In genomic region chr21:15795533-15795932, GRCh38 we compare ENCODE assay signal across 19 cellular contexts.
"Had no signal": no experiment of that assay in that cellular context is flagged by ENCODE, and none has a peak within 500 bp of the region (broad histone marks: within the 10 kb centered on the region; RNA-seq: fewer than 3 reads in every experiment).

No MANE protein-coding gene starts in this region.

- H3K9me3 ChIP-seq: body of pancreas, colonic mucosa, esophagus muscularis mucosa, pancreas, sigmoid colon, spleen, transverse colon, vagina had no signal

- H3K27me3 ChIP-seq: body of pancreas, colonic mucosa, esophagus muscularis mucosa, pancreas, sigmoid colon, spleen, transverse colon, vagina had no signal

- H3K4me3 Mint-ChIP-seq: T-helper 1 cell treated with Interleukin-12 subunit alpha and Interleukin-12 subunit beta and Interleukin-4 antibody, amounts not matched to agents 30 μg/mL and 1 μg/mL, for 36 hours had no signal

- ATAC-seq: body of pancreas, left lobe of liver, pancreas, SK-N-SH treated with all-trans-retinoic acid at 6 μM for 48 hours had no signal

- FAIRE-seq: endometrium, keratinocyte, pancreas had no signal

- DNase-seq: activated CD4-positive, alpha-beta T cell treated with anti-CD3 and anti-CD28 coated beads for 4 hours; activated naive CD4-positive, alpha-beta T cell; amygdala; body of pancreas; caudate nucleus; colonic mucosa; hippocampal formation; pancreas; sigmoid colon; spleen; substantia nigra; transverse colon had no signal

- H3K27ac ChIP-seq: body of pancreas, colonic mucosa, esophagus muscularis mucosa, pancreas, sigmoid colon, spleen, transverse colon, vagina had no signal

- H3K36me3 ChIP-seq: colonic mucosa, esophagus muscularis mucosa, pancreas, sigmoid colon, transverse colon, vagina had no signal

- H3K27ac Mint-ChIP-seq: T-helper 1 cell treated with Interleukin-12 subunit alpha and Interleukin-12 subunit beta and Interleukin-4 antibody, amounts not matched to agents 30 μg/mL and 1 μg/mL, for 36 hours had no signal

- H3K9me3 Mint-ChIP-seq: T-helper 1 cell treated with Interleukin-12 subunit alpha and Interleukin-12 subunit beta and Interleukin-4 antibody, amounts not matched to agents 30 μg/mL and 1 μg/mL, for 36 hours had no signal

- H3K4me3 ChIP-seq: body of pancreas, colonic mucosa, esophagus muscularis mucosa, pancreas, sigmoid colon, spleen, transverse colon, vagina had no signal

- H3K4me1 ChIP-seq: body of pancreas had no signal
